ENCODE assay signal across 7 cellular contexts in the genomic region with DNA sequence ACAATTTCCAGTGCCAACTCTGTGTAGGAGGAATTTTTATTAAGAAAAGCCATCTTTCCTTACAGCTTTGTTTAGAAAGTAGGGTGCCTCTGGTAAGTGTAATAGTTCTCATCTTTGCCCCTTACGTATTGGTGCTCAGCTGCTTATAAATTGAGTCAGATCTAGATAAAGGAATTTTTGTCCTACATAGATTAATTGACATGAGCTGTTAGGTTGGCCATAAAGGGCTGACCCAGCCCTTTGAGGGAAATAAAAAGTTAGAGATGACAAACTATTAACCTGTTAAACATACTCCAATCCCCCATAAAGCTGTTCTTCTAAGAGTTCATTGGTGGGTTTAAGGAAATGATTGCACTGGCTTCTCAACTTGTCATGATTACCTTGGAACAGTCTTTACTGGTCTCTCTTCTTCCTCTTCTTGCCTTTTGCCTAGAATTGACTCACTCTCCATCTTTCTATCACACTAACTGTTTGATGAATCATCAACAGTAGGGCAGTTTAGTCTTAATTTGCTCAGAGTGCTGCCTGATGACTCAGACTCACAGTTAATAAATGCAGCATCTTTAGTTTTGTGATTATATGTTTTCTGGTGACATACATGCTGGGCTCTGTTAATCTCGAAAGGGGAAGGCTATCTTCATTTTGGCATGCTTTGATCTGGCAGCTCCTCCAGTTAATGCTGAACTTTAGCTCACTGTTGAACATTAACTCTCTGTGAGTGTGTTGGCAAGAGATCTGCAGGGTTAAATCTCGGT. TPM values are rescaled to one million over a fixed set of nuclear protein-coding genes. Genes with fewer than 3 reads are reported as not detected.
A peak's percentile ranks its signal among the peaks of the same experiment; 100 is the strongest.
DNase-seq lines count a peak whose midpoint lies in the region; ATAC-seq, FAIRE-seq and TF ChIP-seq lines count a peak whose summit lies in the region.

No MANE protein-coding gene starts in this region.

- H3K27ac Mint-ChIP-seq in nephron progenitor cell: no peak overlapping the region

- H3K4me1 Mint-ChIP-seq in nephron progenitor cell: peaks cover 28% of the 10 kb centered on the region

- no peak overlapping the region for H3K4me3 Mint-ChIP-seq in nephron progenitor cell

- peaks cover 6% of the 10 kb centered on the region for H3K27me3 Mint-ChIP-seq in nephron progenitor cell (ENCODE audit: low read depth, poor library complexity)

- intact Hi-C loops in sciatic nerve (cut with DNase I): no loop called here

- peak; percentile 99 for DNase-seq in RCC 7860 (ENCODE audit: low spot score)
- peak; percentile 71 for DNase-seq in fibroblast of villous mesenchyme (ENCODE audit: low read depth)
- DNase-seq in nephron progenitor cell: no peak
- no peak for DNase-seq in activated CD4-positive, CD25-positive, alpha-beta regulatory T cell treated with anti-CD3 and anti-CD28 coated beads, Interleukin-2, amount 50 U/mL, for 72 hours
- DNase-seq in sciatic nerve (ENCODE audit: low spot score): no peak

- FAIRE-seq in RCC 7860 (lab: Jason Lieb, UNC): peak; percentile 99

- no peaks in the 10 kb centered on the region for H3K36me3 Mint-ChIP-seq in nephron progenitor cell (ENCODE audit: low read depth)

- H3K9me3 Mint-ChIP-seq in nephron progenitor cell: peaks cover 14% of the 10 kb centered on the region

- TF ChIP-seq CTCF in fibroblast of villous mesenchyme (IDR thresholded peaks at IDR 0.05; ENCODE audit: insufficient read depth, low read depth, low read length): no peak
- no peak for TF ChIP-seq CTCF in nephron progenitor cell (IDR thresholded peaks at IDR 0.05)

- no peak overlapping the region for H3K4me3 ChIP-seq in fibroblast of villous mesenchyme (ENCODE audit: low read depth, low read length)

- peak; percentile 64 for ATAC-seq in GM18868 (IDR thresholded peaks at IDR 0.05; ENCODE audit: unreplicated experiment)
- peak; percentile 85 for ATAC-seq in HG02884 (IDR thresholded peaks at IDR 0.05; ENCODE audit: unreplicated experiment)
- ATAC-seq in sciatic nerve: no peak

RNA-seq across cellular contexts. Expression of a gene that starts 51.7 kb away (rescaled TPM):
- total RNA-seq in fibroblast of villous mesenchyme: 1.7 and 4.2 TPM in 2 replicates
- 71.6 TPM for total RNA-seq in sciatic nerve

Comparison
In these comparisons a context has a peak if more than half of its experiments do, and no peak if none do; other contexts are left out.
1. DNase-seq: peak in RCC 7860 (single experiment) and fibroblast of villous mesenchyme (single experiment); none in nephron progenitor cell (single experiment), activated CD4-positive, CD25-positive, alpha-beta regulatory T cell treated with anti-CD3 and anti-CD28 coated beads, Interleukin-2, amount 50 U/mL, for 72 hours (single experiment) and sciatic nerve (single experiment).
2. RNA of a gene that starts 51.7 kb away (total RNA-seq): 71.6 TPM in sciatic nerve (single experiment); 1.7 to 4.2 TPM in fibroblast of villous mesenchyme; every median in the first group is over 10 times any median in the second.